ENCODE assay signal across 1 cellular context in the genomic region with DNA sequence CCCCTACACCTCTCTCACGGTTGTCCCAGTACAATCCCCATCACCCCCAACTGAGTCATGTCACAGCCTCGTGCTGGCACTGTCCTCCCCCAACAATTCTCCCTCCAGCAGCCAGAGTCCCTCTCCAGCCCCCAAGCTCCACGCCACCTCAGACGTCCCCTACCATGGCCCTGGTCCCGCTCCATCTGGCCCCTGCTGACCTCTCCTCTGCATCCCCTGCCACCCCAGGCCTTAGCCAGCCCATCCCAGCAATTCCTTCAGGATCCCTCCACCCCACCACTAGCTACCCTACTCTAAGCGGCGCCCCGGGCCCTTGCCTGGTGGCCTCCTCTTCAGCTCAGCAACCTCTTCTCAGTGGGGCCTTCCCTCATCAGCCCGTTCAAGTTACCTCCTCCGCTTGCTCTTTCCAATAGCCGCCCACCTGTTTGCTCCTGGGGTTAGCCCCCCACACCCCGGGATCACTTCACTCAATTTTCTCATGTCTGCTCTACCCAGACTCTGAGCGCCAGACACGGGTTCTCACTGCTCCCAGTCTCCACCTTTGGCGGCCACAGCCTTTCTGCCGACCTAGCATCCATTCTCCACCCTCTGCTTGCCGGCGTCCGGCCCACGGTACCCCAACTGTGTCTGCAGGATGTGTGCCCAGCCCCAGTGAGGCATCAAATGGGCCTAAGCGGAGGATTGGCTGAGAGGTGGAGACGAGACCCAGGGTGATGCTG.
A peak's percentile ranks its signal among the peaks of the same experiment; 100 is the strongest.
TF ChIP-seq lines count a peak whose summit lies in the region.

No MANE protein-coding gene starts in this region.

TF ChIP-seq in HepG2, 621 proteins besides CTCF, POLR2A, EP300 and RAD21 (continued from another document):
- TF ChIP-seq, protein P1, sequence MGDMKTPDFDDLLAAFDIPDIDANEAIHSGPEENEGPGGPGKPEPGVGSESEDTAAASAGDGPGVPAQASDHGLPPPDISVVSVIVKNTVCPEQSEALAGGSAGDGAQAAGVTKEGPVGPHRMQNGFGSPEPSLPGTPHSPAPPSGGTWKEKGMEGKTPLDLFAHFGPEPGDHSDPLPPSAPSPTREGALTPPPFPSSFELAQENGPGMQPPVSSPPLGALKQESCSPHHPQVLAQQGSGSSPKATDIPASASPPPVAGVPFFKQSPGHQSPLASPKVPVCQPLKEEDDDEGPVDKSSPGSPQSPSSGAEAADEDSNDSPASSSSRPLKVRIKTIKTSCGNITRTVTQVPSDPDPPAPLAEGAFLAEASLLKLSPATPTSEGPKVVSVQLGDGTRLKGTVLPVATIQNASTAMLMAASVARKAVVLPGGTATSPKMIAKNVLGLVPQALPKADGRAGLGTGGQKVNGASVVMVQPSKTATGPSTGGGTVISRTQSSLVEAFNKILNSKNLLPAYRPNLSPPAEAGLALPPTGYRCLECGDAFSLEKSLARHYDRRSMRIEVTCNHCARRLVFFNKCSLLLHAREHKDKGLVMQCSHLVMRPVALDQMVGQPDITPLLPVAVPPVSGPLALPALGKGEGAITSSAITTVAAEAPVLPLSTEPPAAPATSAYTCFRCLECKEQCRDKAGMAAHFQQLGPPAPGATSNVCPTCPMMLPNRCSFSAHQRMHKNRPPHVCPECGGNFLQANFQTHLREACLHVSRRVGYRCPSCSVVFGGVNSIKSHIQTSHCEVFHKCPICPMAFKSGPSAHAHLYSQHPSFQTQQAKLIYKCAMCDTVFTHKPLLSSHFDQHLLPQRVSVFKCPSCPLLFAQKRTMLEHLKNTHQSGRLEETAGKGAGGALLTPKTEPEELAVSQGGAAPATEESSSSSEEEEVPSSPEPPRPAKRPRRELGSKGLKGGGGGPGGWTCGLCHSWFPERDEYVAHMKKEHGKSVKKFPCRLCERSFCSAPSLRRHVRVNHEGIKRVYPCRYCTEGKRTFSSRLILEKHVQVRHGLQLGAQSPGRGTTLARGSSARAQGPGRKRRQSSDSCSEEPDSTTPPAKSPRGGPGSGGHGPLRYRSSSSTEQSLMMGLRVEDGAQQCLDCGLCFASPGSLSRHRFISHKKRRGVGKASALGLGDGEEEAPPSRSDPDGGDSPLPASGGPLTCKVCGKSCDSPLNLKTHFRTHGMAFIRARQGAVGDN (CRISPR knock-in tag; IDR thresholded peaks at IDR 0.05): peak; percentile 10; the same call in 1 of the 2 replicates
